Comparison of ENCODE assay signal across 24 cellular contexts in the genomic region with DNA sequence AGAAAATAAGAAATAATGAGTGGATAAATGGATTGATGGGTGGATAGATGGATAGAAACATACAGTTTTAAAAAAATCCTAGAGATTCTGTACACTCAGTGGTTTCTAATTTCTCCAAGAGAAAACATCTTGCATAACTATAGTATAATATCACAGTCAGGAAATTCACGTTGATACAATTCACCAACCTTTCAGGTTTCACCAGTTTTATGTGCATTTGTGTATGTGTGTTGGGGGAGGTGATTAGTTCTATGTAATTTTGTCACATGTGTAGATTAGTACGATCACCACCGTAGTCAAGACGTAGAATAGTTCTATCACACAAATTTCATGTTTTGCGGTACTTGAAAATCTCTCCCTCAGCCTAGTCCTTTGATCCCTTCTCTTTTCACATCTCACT.
DNase-seq lines count a peak whose midpoint lies in the region; ATAC-seq, FAIRE-seq and TF ChIP-seq lines count a peak whose summit lies in the region.
"Had no signal": no experiment of that assay in that cellular context is flagged by ENCODE, and none has a peak within 500 bp of the region (broad histone marks: within the 10 kb centered on the region; RNA-seq: fewer than 3 reads in every experiment).

No MANE protein-coding gene starts in this region.

- H3K36me3 ChIP-seq in PC-3 (ENCODE audit: low read depth, low read length) (no peaks in the 10 kb centered on the region), bronchial epithelial cell (ENCODE audit: control insufficient read depth, insufficient read depth, low read length) (no peaks in the 10 kb centered on the region)
- H3K36me3 ChIP-seq in CD8-positive, alpha-beta memory T cell (ENCODE audit: insufficient read depth, low read length) = no peaks in the 10 kb centered on the region
- H3K36me3 ChIP-seq: BE2C, BLaER1 had no signal

- POLR2A ChIA-PET in PC-3 (lab: Charles Lee; ENCODE audit: unreplicated experiment) = no interaction called here
- POLR2A ChIA-PET in CD8-positive, alpha-beta memory T cell (lab: Charles Lee) = no interaction called here

- TF ChIP-seq POLR2A in GM18505 (IDR thresholded peaks at IDR 0.05; ENCODE audit: borderline replicate concordance, extremely low read depth, insufficient read depth, insufficient read length) = no peak

- H3F3A ChIP-seq in PC-3 (ENCODE audit: low read length, unreplicated experiment) = no peaks in the 10 kb centered on the region

- DNase-seq in PC-3 = peak; percentile 15
- peak; percentile 76 for DNase-seq in bronchial epithelial cell (ENCODE audit: low read depth)
- peak; percentile 81 for DNase-seq in epithelial cell of esophagus (ENCODE audit: low read depth)
- no peak for DNase-seq in CD8-positive, alpha-beta memory T cell
- no peak for DNase-seq in SIG-M5 treated with dmso at 0.1 percent for 504 hours (lab: John Stamatoyannopoulos, UW; ENCODE audit: unreplicated experiment)
- DNase-seq: 8988T; ACHN; BE2C; C1 segment of cervical spinal cord; Caco-2; Calu3; CD4-positive, alpha-beta memory T cell; CD4-positive, CD25-positive, alpha-beta regulatory T cell; DMS79 treated with DMSO at 0.1 percent for 48 hours; GF-D8 had no signal

- H3K27me3 ChIP-seq in PC-3 (ENCODE audit: low read length) (no peaks in the 10 kb centered on the region), bronchial epithelial cell (ENCODE audit: control insufficient read depth, insufficient read depth, low read length) (no peaks in the 10 kb centered on the region)
- no peaks in the 10 kb centered on the region for H3K27me3 ChIP-seq in CD8-positive, alpha-beta memory T cell (ENCODE audit: insufficient read depth, low read length, poor library complexity, severe bottlenecking)
- H3K27me3 ChIP-seq: BE2C, BLaER1 had no signal

- H3K9ac ChIP-seq in PC-3 (ENCODE audit: low read length) = no peak overlapping the region
- H3K9ac ChIP-seq: BLaER1 had no signal

- H3K4me3 ChIP-seq in PC-3 (ENCODE audit: low read length) (no peak overlapping the region), bronchial epithelial cell (ENCODE audit: low read depth, low read length) (no peak overlapping the region), epithelial cell of esophagus (ENCODE audit: low read length) (no peak overlapping the region)
- no peak overlapping the region for H3K4me3 ChIP-seq in CD8-positive, alpha-beta memory T cell (ENCODE audit: low read length)
- H3K4me3 ChIP-seq: BLaER1 had no signal

- TF ChIP-seq CTCF in PC-3 (conservative IDR thresholded peaks at IDR 0.05; ENCODE audit: low read depth, low read length) = no peak
- TF ChIP-seq CTCF in bronchial epithelial cell (IDR thresholded peaks at IDR 0.05; ENCODE audit: insufficient read depth, low read length, severe bottlenecking) = no peak
- TF ChIP-seq CTCF in epithelial cell of esophagus (IDR thresholded peaks at IDR 0.05; ENCODE audit: insufficient read depth, low read depth, low read length, missing control alignments) = no peak

- H3K27ac Mint-ChIP-seq in CD8-positive, alpha-beta memory T cell = no peak overlapping the region
- H3K27ac Mint-ChIP-seq: CD14-positive monocyte; CD4-positive, alpha-beta memory T cell; CD4-positive, CD25-positive, alpha-beta regulatory T cell had no signal

- no peaks in the 10 kb centered on the region for H3K4me1 ChIP-seq in PC-3 (ENCODE audit: insufficient read depth, low read length)
- no peaks in the 10 kb centered on the region for H3K4me1 ChIP-seq in CD8-positive, alpha-beta memory T cell (ENCODE audit: insufficient read depth, low read length)
- H3K4me1 ChIP-seq: BE2C, BLaER1, Caco-2 had no signal

- H3K4me3 Mint-ChIP-seq in CD8-positive, alpha-beta memory T cell = no peak overlapping the region
- H3K4me3 Mint-ChIP-seq: CD14-positive monocyte; CD4-positive, alpha-beta memory T cell; CD4-positive, CD25-positive, alpha-beta regulatory T cell had no signal

- no TSS peak for BruUV-seq in PC-3 (replicated peaks; lab: Mats Ljungman, UMichigan)

- H3K4me2 ChIP-seq in PC-3 (ENCODE audit: low read length) = no peak overlapping the region
- H3K4me2 ChIP-seq: BLaER1 had no signal

- H4K20me1 ChIP-seq in PC-3 (ENCODE audit: low read length) = no peaks in the 10 kb centered on the region
- H4K20me1 ChIP-seq: BLaER1 had no signal

- CTCF ChIA-PET in PC-3 (lab: Charles Lee) = no interaction called here
- CTCF ChIA-PET in CD8-positive, alpha-beta memory T cell (lab: Charles Lee) = no interaction called here

- H2AFZ ChIP-seq in PC-3 (ENCODE audit: low read length) = no peak overlapping the region

- peaks cover 0 to 5% (median 2%) of the 10 kb centered on the region in 5 donors for H3K9me3 Mint-ChIP-seq in CD8-positive, alpha-beta memory T cell

- no peak for ATAC-seq in PC-3
- ATAC-seq in GM18505 (IDR thresholded peaks at IDR 0.05; ENCODE audit: unreplicated experiment) = no peak

- H3K9me3 ChIP-seq in PC-3 (ENCODE audit: low read length) = no peaks in the 10 kb centered on the region
- no peaks in the 10 kb centered on the region for H3K9me3 ChIP-seq in CD8-positive, alpha-beta memory T cell (ENCODE audit: low read length)
- H3K9me3 ChIP-seq: BE2C, BLaER1, Caco-2 had no signal

- no peaks in the 10 kb centered on the region for H3K4me1 Mint-ChIP-seq in CD8-positive, alpha-beta memory T cell
- H3K4me1 Mint-ChIP-seq: CD14-positive monocyte; CD4-positive, alpha-beta memory T cell; CD4-positive, CD25-positive, alpha-beta regulatory T cell had no signal

- H3K27ac ChIP-seq in PC-3 (ENCODE audit: low read length) = no peak overlapping the region
- no peak overlapping the region for H3K27ac ChIP-seq in CD8-positive, alpha-beta memory T cell (ENCODE audit: low read depth, low read length)
- H3K27ac ChIP-seq: BLaER1 had no signal

- no peak for FAIRE-seq in bronchial epithelial cell (lab: Jason Lieb, UNC)
- FAIRE-seq: A204.1, D721Med, G401.6, GM12891, GM18507, GM19239 had no signal

- intact Hi-C loops in PC-3 (cut with micrococcal nuclease) = no loop called here

- H3K9me2 ChIP-seq in PC-3 (replicated peaks; ENCODE audit: low read length) = no peaks in the 10 kb centered on the region

- no peaks in the 10 kb centered on the region for H3K36me3 Mint-ChIP-seq in CD8-positive, alpha-beta memory T cell
- H3K36me3 Mint-ChIP-seq: CD14-positive monocyte; CD4-positive, alpha-beta memory T cell; CD4-positive, CD25-positive, alpha-beta regulatory T cell had no signal

- no peaks in the 10 kb centered on the region for H3K27me3 Mint-ChIP-seq in CD8-positive, alpha-beta memory T cell
- H3K27me3 Mint-ChIP-seq: CD4-positive, alpha-beta memory T cell; CD4-positive, CD25-positive, alpha-beta regulatory T cell had no signal

- no peaks in the 10 kb centered on the region for H3K79me2 ChIP-seq in PC-3 (ENCODE audit: low read length)

Comparison
In these comparisons a context has a peak if more than half of its experiments do, and no peak if none do; other contexts are left out.
1. DNase-seq: peak in PC-3 (single experiment), bronchial epithelial cell (single experiment) and epithelial cell of esophagus (single experiment); none in CD8-positive, alpha-beta memory T cell (0 of 5) and SIG-M5 treated with dmso at 0.1 percent for 504 hours (single experiment).